2 cellular contexts compared by ENCODE assay signal in the genomic region with DNA sequence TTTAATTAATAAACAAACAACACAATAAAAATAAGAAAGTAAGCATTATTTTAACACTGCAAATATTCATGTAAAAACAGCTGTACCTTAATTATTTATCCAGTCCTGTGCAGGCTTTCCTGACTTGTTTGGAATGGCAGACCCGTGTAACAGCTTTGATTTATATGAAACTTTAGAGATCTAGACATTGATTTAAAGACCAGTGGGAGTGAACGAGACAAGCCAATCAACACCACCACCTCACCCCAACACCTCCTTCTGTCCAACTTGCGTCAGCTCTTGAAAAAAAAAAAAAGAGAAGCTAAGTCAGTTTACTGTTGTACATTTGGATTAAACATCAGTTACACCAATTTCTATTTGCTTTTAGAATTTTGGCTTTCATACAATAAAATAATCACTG.
TF ChIP-seq lines count a peak whose summit lies in the region.

No MANE protein-coding gene starts in this region.

TF ChIP-seq in liver, 16 proteins besides CTCF, POLR2A, EP300 and RAD21 (continued from another document):
- TF ChIP-seq REST (IDR thresholded peaks at IDR 0.05): peak; percentile 88
- TF ChIP-seq NR2F2 (IDR thresholded peaks at IDR 0.05): no peak
- peak; percentile 57 for TF ChIP-seq SP1 (IDR thresholded peaks at IDR 0.05)
- no peak for TF ChIP-seq FOXA1 (IDR thresholded peaks at IDR 0.05)
- TF ChIP-seq TAF1 (conservative IDR thresholded peaks at IDR 0.05): peak; percentile 95
- TF ChIP-seq RXRA (IDR thresholded peaks at IDR 0.05): peak in 1 of 2 donors; percentile 65
- no peak for TF ChIP-seq EGR1 (IDR thresholded peaks at IDR 0.05; ENCODE audit: low read depth in 2 of 2)
- peak; percentile 30 to 58 for TF ChIP-seq HNF4A (conservative IDR thresholded peaks at IDR 0.05)
- TF ChIP-seq, protein P1, sequence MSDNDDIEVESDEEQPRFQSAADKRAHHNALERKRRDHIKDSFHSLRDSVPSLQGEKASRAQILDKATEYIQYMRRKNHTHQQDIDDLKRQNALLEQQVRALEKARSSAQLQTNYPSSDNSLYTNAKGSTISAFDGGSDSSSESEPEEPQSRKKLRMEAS (IDR thresholded peaks at IDR 0.05): no peak
- no peak for TF ChIP-seq GABPA (IDR thresholded peaks at IDR 0.05 in 1 of 2, conservative IDR thresholded peaks at IDR 0.05 in 1 of 2)
- TF ChIP-seq YY1 (IDR thresholded peaks at IDR 0.05): peak; percentile 68
- TF ChIP-seq, protein P2, sequence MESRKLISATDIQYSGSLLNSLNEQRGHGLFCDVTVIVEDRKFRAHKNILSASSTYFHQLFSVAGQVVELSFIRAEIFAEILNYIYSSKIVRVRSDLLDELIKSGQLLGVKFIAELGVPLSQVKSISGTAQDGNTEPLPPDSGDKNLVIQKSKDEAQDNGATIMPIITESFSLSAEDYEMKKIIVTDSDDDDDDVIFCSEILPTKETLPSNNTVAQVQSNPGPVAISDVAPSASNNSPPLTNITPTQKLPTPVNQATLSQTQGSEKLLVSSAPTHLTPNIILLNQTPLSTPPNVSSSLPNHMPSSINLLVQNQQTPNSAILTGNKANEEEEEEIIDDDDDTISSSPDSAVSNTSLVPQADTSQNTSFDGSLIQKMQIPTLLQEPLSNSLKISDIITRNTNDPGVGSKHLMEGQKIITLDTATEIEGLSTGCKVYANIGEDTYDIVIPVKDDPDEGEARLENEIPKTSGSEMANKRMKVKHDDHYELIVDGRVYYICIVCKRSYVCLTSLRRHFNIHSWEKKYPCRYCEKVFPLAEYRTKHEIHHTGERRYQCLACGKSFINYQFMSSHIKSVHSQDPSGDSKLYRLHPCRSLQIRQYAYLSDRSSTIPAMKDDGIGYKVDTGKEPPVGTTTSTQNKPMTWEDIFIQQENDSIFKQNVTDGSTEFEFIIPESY (IDR thresholded peaks at IDR 0.05): peak; percentile 26
- TF ChIP-seq FOXA2 (IDR thresholded peaks at IDR 0.05): peak; percentile 34
- TF ChIP-seq HNF4G (IDR thresholded peaks at IDR 0.05): peak; percentile 8

TF ChIP-seq in HepG2, 621 proteins besides CTCF, POLR2A, EP300 and RAD21 (continued from another document):
- TF ChIP-seq TEAD3 (CRISPR knock-in tag; optimal IDR thresholded peaks at IDR 0.05; ENCODE audit: borderline replicate concordance) (no peak), SKIL (CRISPR knock-in tag; IDR thresholded peaks at IDR 0.05; ENCODE audit: borderline replicate concordance) (no peak), ZNF672 (CRISPR knock-in tag; IDR thresholded peaks at IDR 0.05) (no peak), ZNF468 (CRISPR knock-in tag; IDR thresholded peaks at IDR 0.05) (no peak), ZNF781 (CRISPR knock-in tag; IDR thresholded peaks at IDR 0.05; ENCODE audit: borderline replicate concordance, not compliant biosample characterization) (no peak), MBD4 (IDR thresholded peaks at IDR 0.05; ENCODE audit: borderline replicate concordance, low read length) (no peak), ZMAT3 (CRISPR knock-in tag; conservative IDR thresholded peaks at IDR 0.05) (no peak), SP140L (CRISPR knock-in tag; IDR thresholded peaks at IDR 0.05; ENCODE audit: borderline replicate concordance) (no peak), ZFP41 (CRISPR knock-in tag; IDR thresholded peaks at IDR 0.05; ENCODE audit: borderline replicate concordance) (no peak), ZFP82 (CRISPR knock-in tag; IDR thresholded peaks at IDR 0.05; ENCODE audit: borderline replicate concordance) (no peak), JUNB (CRISPR knock-in tag; IDR thresholded peaks at IDR 0.05; ENCODE audit: borderline replicate concordance) (no peak), HOXA7 (CRISPR knock-in tag; IDR thresholded peaks at IDR 0.05) (no peak), RXRB (CRISPR knock-in tag; IDR thresholded peaks at IDR 0.05; ENCODE audit: borderline replicate concordance) (no peak), AKNA (CRISPR knock-in tag; IDR thresholded peaks at IDR 0.05; ENCODE audit: borderline replicate concordance) (no peak), CBX2 (IDR thresholded peaks at IDR 0.05; ENCODE audit: low read depth, low read length) (no peak), CBX2 (CRISPR knock-in tag; IDR thresholded peaks at IDR 0.05; ENCODE audit: low read depth) (no peak), ZFP36L1 (CRISPR knock-in tag; IDR thresholded peaks at IDR 0.05) (no peak), NFE2L2 (IDR thresholded peaks at IDR 0.05; ENCODE audit: low read length) (no peak)
